8 cellular contexts compared by ENCODE assay signal in genomic region chr19:55487884-55488687, GRCh38. TPM values are rescaled to one million over a fixed set of nuclear protein-coding genes. Genes with fewer than 3 reads are reported as not detected.
A peak's percentile ranks its signal among the peaks of the same experiment; 100 is the strongest.
DNase-seq lines count a peak whose midpoint lies in the region; ATAC-seq and TF ChIP-seq lines count a peak whose summit lies in the region.

SSC5D (plus strand) TSS chr19:55488436; CDS start chr19:55488590, 154 bp downstream.

- peaks cover 0 to 2% of the 10 kb centered on the region in 2 donors for H3K36me3 ChIP-seq in prostate gland

- H3K27ac ChIP-seq in prostate gland: peak within 1 kb of the TSS in 1 of 2 donors; percentile 65

- peak within 1 kb of the TSS; percentile 28 for H3K4me3 Mint-ChIP-seq in T-helper 1 cell treated with Interleukin-12 subunit alpha and Interleukin-12 subunit beta and Interleukin-4 antibody, amounts not matched to agents 30 μg/mL and 1 μg/mL, for 36 hours
- H3K4me3 Mint-ChIP-seq in activated naive CD8-positive, alpha-beta T cell: no peak within 1 kb of the TSS

- H3K4me1 Mint-ChIP-seq in T-helper 1 cell treated with Interleukin-12 subunit alpha and Interleukin-12 subunit beta and Interleukin-4 antibody, amounts not matched to agents 30 μg/mL and 1 μg/mL, for 36 hours (ENCODE audit: low read depth): no peaks in the 10 kb centered on the region
- peaks cover 13% of the 10 kb centered on the region for H3K4me1 Mint-ChIP-seq in activated naive CD8-positive, alpha-beta T cell (ENCODE audit: low read depth)

- no peak for TF ChIP-seq POLR2A in prostate gland (IDR thresholded peaks at IDR 0.05)

- TF ChIP-seq CTCF in omental fat pad (IDR thresholded peaks at IDR 0.05) (no peak), prostate gland (IDR thresholded peaks at IDR 0.05) (no peak)

- no peak for ATAC-seq in omental fat pad (ENCODE audit: low FRiP score)

- intact Hi-C loops in prostate gland (cut with DNase I): no loop called here

- peaks cover 4% of the 10 kb centered on the region for H3K4me1 ChIP-seq in prostate gland (replicated peaks)

- no peaks in the 10 kb centered on the region for H3K36me3 Mint-ChIP-seq in T-helper 1 cell treated with Interleukin-12 subunit alpha and Interleukin-12 subunit beta and Interleukin-4 antibody, amounts not matched to agents 30 μg/mL and 1 μg/mL, for 36 hours (ENCODE audit: low read depth)
- no peaks in the 10 kb centered on the region for H3K36me3 Mint-ChIP-seq in activated naive CD8-positive, alpha-beta T cell

- H3K27me3 Mint-ChIP-seq in T-helper 1 cell treated with Interleukin-12 subunit alpha and Interleukin-12 subunit beta and Interleukin-4 antibody, amounts not matched to agents 30 μg/mL and 1 μg/mL, for 36 hours (ENCODE audit: low read depth): no peaks in the 10 kb centered on the region
- peaks cover 2% of the 10 kb centered on the region for H3K27me3 Mint-ChIP-seq in activated naive CD8-positive, alpha-beta T cell

- H3K9me3 ChIP-seq in iPS-18c (ENCODE audit: control insufficient read depth, insufficient read depth, low read length) (no peaks in the 10 kb centered on the region), prostate gland (no peaks in the 10 kb centered on the region)

- WGBS in prostate gland: 18% methylated on average over 20 of the region's 22 CpGs

- no peak for DNase-seq in T-helper 1 cell
- DNase-seq in stromal cell of bone marrow (ENCODE audit: low read depth): peak; percentile 38
- DNase-seq in DMS79 (lab: John Stamatoyannopoulos, UW): no peak
- DNase-seq in omental fat pad (ENCODE audit: low spot score): no peak
- no peak for DNase-seq in prostate gland (ENCODE audit: low spot score)

- no peaks in the 10 kb centered on the region for H3K9me3 Mint-ChIP-seq in T-helper 1 cell treated with Interleukin-12 subunit alpha and Interleukin-12 subunit beta and Interleukin-4 antibody, amounts not matched to agents 30 μg/mL and 1 μg/mL, for 36 hours
- H3K9me3 Mint-ChIP-seq in activated naive CD8-positive, alpha-beta T cell (ENCODE audit: low read depth): no peaks in the 10 kb centered on the region

- H3K27me3 ChIP-seq in prostate gland (replicated peaks; ENCODE audit: insufficient read depth): no peaks in the 10 kb centered on the region

- H3K27ac Mint-ChIP-seq in T-helper 1 cell treated with Interleukin-12 subunit alpha and Interleukin-12 subunit beta and Interleukin-4 antibody, amounts not matched to agents 30 μg/mL and 1 μg/mL, for 36 hours: peak within 1 kb of the TSS; percentile 15
- H3K27ac Mint-ChIP-seq in activated naive CD8-positive, alpha-beta T cell: peak within 1 kb of the TSS; percentile 61

- H3K4me3 ChIP-seq in iPS-18c (ENCODE audit: insufficient read depth, low read depth, low read length): peak within 1 kb of the TSS; percentile 41
- H3K4me3 ChIP-seq in prostate gland: no peak within 1 kb of the TSS

RNA-seq across cellular contexts. Expression of gene SSC5D, which starts in this region (rescaled TPM):
- total RNA-seq in omental fat pad (1 to 10 TPM; 1.6 to 6.1 (median 3.5) TPM), prostate gland (1 to 10 TPM; 5.6 to 8.6 TPM)
